ENCODE assay signal across 21 cellular contexts in genomic region chr6:137157601-137158000, GRCh38. TPM values are rescaled to one million over a fixed set of nuclear protein-coding genes. Genes with fewer than 3 reads are reported as not detected.
A peak's percentile ranks its signal among the peaks of the same experiment; 100 is the strongest.
DNase-seq lines count a peak whose midpoint lies in the region; ATAC-seq and TF ChIP-seq lines count a peak whose summit lies in the region.
"Had no signal": no experiment of that assay in that cellular context is flagged by ENCODE, and none has a peak within 500 bp of the region (broad histone marks: within the 10 kb centered on the region; RNA-seq: fewer than 3 reads in every experiment).

No MANE protein-coding gene starts in this region.

- intact Hi-C loops in activated T-helper 1 cell treated with anti-CD3 and anti-CD28 coated beads, Interleukin-12 subunit alpha, Interleukin-12 subunit beta, Interleukin-2, Interleukin-4 antibody, amounts not matched to agents 30 ng/mL and 10 ng/mL and 1 ng/mL, durations not matched to agents 14 hours and 24 hours and 36 hours (cut with micrococcal nuclease) = loop anchor here (5.0 to 10.0 kb wide), 2 partner anchors 485 to 817 kb away; no protein-coding TSS in a partner anchor

- peaks cover 4% of the 10 kb centered on the region for H3K9me3 Mint-ChIP-seq in stimulated activated naive CD8-positive, alpha-beta T cell treated with anti-CD3 and anti-CD28 coated beads, Interleukin-15, Interleukin-2, amounts not matched to agents 100 ng/mL and 50 ng/mL, for 24 hours
- H3K9me3 Mint-ChIP-seq in stimulated activated naive CD8-positive, alpha-beta T cell treated with anti-CD3 and anti-CD28 coated beads, Interleukin-15, amount 100 ng/mL, for 72 hours = peaks cover 0 to 5% of the 10 kb centered on the region in 2 donors
- peaks cover 50% of the 10 kb centered on the region for H3K9me3 Mint-ChIP-seq in activated T-helper 1 cell treated with anti-CD3 and anti-CD28 coated beads, Interleukin-12 subunit alpha, Interleukin-12 subunit beta, Interleukin-2, Interleukin-4 antibody, amounts not matched to agents 30 ng/mL and 10 ng/mL and 1 ng/mL, durations not matched to agents 14 hours and 24 hours and 36 hours
- H3K9me3 Mint-ChIP-seq: activated naive CD4-positive, alpha-beta T cell treated with anti-CD3 and anti-CD28 coated beads, Interleukin-2, amount 50 U/mL, for 24 hours; CD8-positive, alpha-beta T cell had no signal

- no peaks in the 10 kb centered on the region for H3K36me3 ChIP-seq in RWPE2 (ENCODE audit: low read depth)
- H3K36me3 ChIP-seq: upper lobe of left lung had no signal

- ATAC-seq in stimulated activated naive CD8-positive, alpha-beta T cell treated with anti-CD3 and anti-CD28 coated beads, Interleukin-15, amount 100 ng/mL, for 72 hours = no peak
- ATAC-seq in RWPE2 (ENCODE audit: low read depth) (peak; percentile 38; the same call in 1 of the 3 replicates), esophagus mucosa (peak; percentile 63), HG03457 (IDR thresholded peaks at IDR 0.05; ENCODE audit: unreplicated experiment) (no peak)
- ATAC-seq: CD8-positive, alpha-beta T cell; HepG2; sciatic nerve had no signal

- no peak overlapping the region for H3K4me3 ChIP-seq in RWPE2 (ENCODE audit: severe bottlenecking)
- H3K4me3 ChIP-seq: upper lobe of left lung had no signal

- H3K27me3 ChIP-seq in RWPE2 (ENCODE audit: insufficient read depth, poor library complexity, severe bottlenecking) = no peaks in the 10 kb centered on the region
- H3K27me3 ChIP-seq: upper lobe of left lung had no signal

- no peak for TF ChIP-seq CTCF in RWPE2 (IDR thresholded peaks at IDR 0.05; ENCODE audit: poor library complexity, severe bottlenecking)

- peak overlapping the region; percentile 19 for H3K27ac ChIP-seq in RWPE2 (ENCODE audit: poor library complexity, severe bottlenecking)

- no peak for DNase-seq in stimulated activated naive CD8-positive, alpha-beta T cell treated with anti-CD3 and anti-CD28 coated beads, Interleukin-15, amount 100 ng/mL, for 72 hours
- DNase-seq in RWPE2 (ENCODE audit: low spot score) = no peak
- no peak for DNase-seq in RKO (ENCODE audit: low spot score)
- no peak for DNase-seq in G401 (ENCODE audit: low spot score)
- DNase-seq in activated T-helper 1 cell treated with anti-CD3 and anti-CD28 coated beads, Interleukin-12 subunit alpha, Interleukin-12 subunit beta, Interleukin-2, Interleukin-4 antibody, amounts not matched to agents 30 ng/mL and 10 ng/mL and 1 ng/mL, durations not matched to agents 14 hours and 24 hours and 36 hours (ENCODE audit: low spot score) = no peak
- DNase-seq: activated T-cell treated with anti-CD3 and anti-CD28 coated beads, Interleukin-2, amount 50 U/mL, for 48 hours; CD8-positive, alpha-beta T cell; MM.1S; NCI-H2107; stimulated activated naive CD4-positive, alpha-beta T cell treated with Interleukin-2 at 50 U/mL for 16 hours; upper lobe of left lung had no signal

- no peaks in the 10 kb centered on the region for H3K36me3 Mint-ChIP-seq in stimulated activated naive CD8-positive, alpha-beta T cell treated with anti-CD3 and anti-CD28 coated beads, Interleukin-15, Interleukin-2, amounts not matched to agents 100 ng/mL and 50 ng/mL, for 24 hours (ENCODE audit: low read depth)
- peaks cover 28% of the 10 kb centered on the region for H3K36me3 Mint-ChIP-seq in activated T-helper 1 cell treated with anti-CD3 and anti-CD28 coated beads, Interleukin-12 subunit alpha, Interleukin-12 subunit beta, Interleukin-2, Interleukin-4 antibody, amounts not matched to agents 30 ng/mL and 10 ng/mL and 1 ng/mL, durations not matched to agents 14 hours and 24 hours and 36 hours (ENCODE audit: low read depth)
- H3K36me3 Mint-ChIP-seq: activated naive CD4-positive, alpha-beta T cell treated with anti-CD3 and anti-CD28 coated beads, Interleukin-2, amount 50 U/mL, for 24 hours; brain; CD8-positive, alpha-beta T cell had no signal

- peak overlapping the region; percentile 47 for H3K27ac Mint-ChIP-seq in stimulated activated naive CD8-positive, alpha-beta T cell treated with anti-CD3 and anti-CD28 coated beads, Interleukin-15, Interleukin-2, amounts not matched to agents 100 ng/mL and 50 ng/mL, for 24 hours
- H3K27ac Mint-ChIP-seq in stimulated activated naive CD8-positive, alpha-beta T cell treated with anti-CD3 and anti-CD28 coated beads, Interleukin-15, amount 100 ng/mL, for 72 hours = no peak overlapping the region
- no peak overlapping the region for H3K27ac Mint-ChIP-seq in activated T-helper 1 cell treated with anti-CD3 and anti-CD28 coated beads, Interleukin-12 subunit alpha, Interleukin-12 subunit beta, Interleukin-2, Interleukin-4 antibody, amounts not matched to agents 30 ng/mL and 10 ng/mL and 1 ng/mL, durations not matched to agents 14 hours and 24 hours and 36 hours
- H3K27ac Mint-ChIP-seq: activated naive CD4-positive, alpha-beta T cell treated with anti-CD3 and anti-CD28 coated beads, Interleukin-2, amount 50 U/mL, for 24 hours; brain; CD8-positive, alpha-beta T cell had no signal

- H3K4me3 Mint-ChIP-seq in stimulated activated naive CD8-positive, alpha-beta T cell treated with anti-CD3 and anti-CD28 coated beads, Interleukin-15, Interleukin-2, amounts not matched to agents 100 ng/mL and 50 ng/mL, for 24 hours = no peak overlapping the region
- no peak overlapping the region for H3K4me3 Mint-ChIP-seq in stimulated activated naive CD8-positive, alpha-beta T cell treated with anti-CD3 and anti-CD28 coated beads, Interleukin-15, amount 100 ng/mL, for 72 hours
- H3K4me3 Mint-ChIP-seq in activated T-helper 1 cell treated with anti-CD3 and anti-CD28 coated beads, Interleukin-12 subunit alpha, Interleukin-12 subunit beta, Interleukin-2, Interleukin-4 antibody, amounts not matched to agents 30 ng/mL and 10 ng/mL and 1 ng/mL, durations not matched to agents 14 hours and 24 hours and 36 hours = no peak overlapping the region
- H3K4me3 Mint-ChIP-seq: activated naive CD4-positive, alpha-beta T cell treated with anti-CD3 and anti-CD28 coated beads, Interleukin-2, amount 50 U/mL, for 24 hours; brain; CD8-positive, alpha-beta T cell had no signal

- H3K27me3 Mint-ChIP-seq in stimulated activated naive CD8-positive, alpha-beta T cell treated with anti-CD3 and anti-CD28 coated beads, Interleukin-15, Interleukin-2, amounts not matched to agents 100 ng/mL and 50 ng/mL, for 24 hours = peaks cover 36% of the 10 kb centered on the region
- H3K27me3 Mint-ChIP-seq in stimulated activated naive CD8-positive, alpha-beta T cell treated with anti-CD3 and anti-CD28 coated beads, Interleukin-15, amount 100 ng/mL, for 72 hours = peaks cover 62% of the 10 kb centered on the region
- peaks cover 9% of the 10 kb centered on the region for H3K27me3 Mint-ChIP-seq in activated T-helper 1 cell treated with anti-CD3 and anti-CD28 coated beads, Interleukin-12 subunit alpha, Interleukin-12 subunit beta, Interleukin-2, Interleukin-4 antibody, amounts not matched to agents 30 ng/mL and 10 ng/mL and 1 ng/mL, durations not matched to agents 14 hours and 24 hours and 36 hours (ENCODE audit: insufficient read depth)

- H3K4me1 ChIP-seq in RWPE2 (ENCODE audit: insufficient read depth, poor library complexity, severe bottlenecking) = peaks cover 63% of the 10 kb centered on the region

- in situ Hi-C loops in G401 (cut with HindIII; ENCODE audit: low sequenced_read_pairs) = no loop called here

- H3K9me3 ChIP-seq in RWPE2 (ENCODE audit: severe bottlenecking) = no peaks in the 10 kb centered on the region
- H3K9me3 ChIP-seq: upper lobe of left lung had no signal

- H3K4me1 Mint-ChIP-seq in stimulated activated naive CD8-positive, alpha-beta T cell treated with anti-CD3 and anti-CD28 coated beads, Interleukin-15, Interleukin-2, amounts not matched to agents 100 ng/mL and 50 ng/mL, for 24 hours (ENCODE audit: low read depth) = peaks cover 22% of the 10 kb centered on the region
- H3K4me1 Mint-ChIP-seq in stimulated activated naive CD8-positive, alpha-beta T cell treated with anti-CD3 and anti-CD28 coated beads, Interleukin-15, amount 100 ng/mL, for 72 hours = peaks cover 20% of the 10 kb centered on the region
- H3K4me1 Mint-ChIP-seq in activated T-helper 1 cell treated with anti-CD3 and anti-CD28 coated beads, Interleukin-12 subunit alpha, Interleukin-12 subunit beta, Interleukin-2, Interleukin-4 antibody, amounts not matched to agents 30 ng/mL and 10 ng/mL and 1 ng/mL, durations not matched to agents 14 hours and 24 hours and 36 hours (ENCODE audit: low read depth) = peaks cover 72% of the 10 kb centered on the region
- H3K4me1 Mint-ChIP-seq: brain had no signal

RNA-seq across cellular contexts. Expression of gene IL22RA2, which starts 15.8 kb away (rescaled TPM):
- not detected for total RNA-seq in esophagus mucosa
- total RNA-seq in G401 (2014; rRNA removed; shearing (Covaris generic)) = not detected in 2 replicates
- total RNA-seq in activated T-helper 1 cell treated with anti-CD3 and anti-CD28 coated beads, Interleukin-12 subunit alpha, Interleukin-12 subunit beta, Interleukin-2, Interleukin-4 antibody, amounts not matched to agents 30 ng/mL and 10 ng/mL and 1 ng/mL, durations not matched to agents 14 hours and 24 hours and 36 hours = not detected in 2 replicates
- total RNA-seq: CD8-positive, alpha-beta T cell; dermis microvascular lymphatic vessel endothelial cell; H1; HepG2; osteoblast; sciatic nerve; upper lobe of left lung had no signal

Comparison
In these comparisons a context has a peak if more than half of its experiments do, and no peak if none do; other contexts are left out.
1. ATAC-seq: peak in RWPE2 (single experiment) and esophagus mucosa (single experiment); none in stimulated activated naive CD8-positive, alpha-beta T cell treated with anti-CD3 and anti-CD28 coated beads, Interleukin-15, amount 100 ng/mL, for 72 hours (single experiment) and HG03457 (single experiment).